In the genomic region with DNA sequence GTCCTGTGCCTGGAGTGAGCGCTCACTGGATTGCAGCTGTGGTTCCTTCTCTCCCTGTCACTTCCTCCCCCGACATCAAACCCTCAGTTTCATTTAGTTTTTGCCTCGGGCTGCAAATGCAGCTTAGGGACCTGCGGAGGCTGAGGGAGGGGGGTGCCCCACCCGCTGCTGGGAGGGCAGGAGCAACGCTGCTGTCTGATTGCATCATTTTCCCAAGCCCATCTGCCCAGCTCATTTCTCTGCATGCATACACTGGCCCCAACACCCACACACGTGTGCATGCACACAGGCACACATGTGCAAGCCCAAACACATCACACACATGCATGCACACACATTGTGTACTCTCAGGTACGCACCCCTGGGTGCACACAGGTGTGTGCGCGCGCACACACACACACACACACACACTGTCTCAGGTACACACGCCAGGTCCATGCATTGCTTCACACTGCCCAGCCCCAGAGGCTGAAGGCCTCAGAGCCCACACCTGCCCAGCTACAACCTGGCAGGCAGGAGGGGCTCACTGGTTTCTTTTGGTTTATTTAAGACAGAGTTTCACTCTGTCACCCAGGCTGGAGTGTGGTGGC, we compare ENCODE assay signal across 13 cellular contexts. TPM values are rescaled to one million over a fixed set of nuclear protein-coding genes. Genes with fewer than 3 reads are reported as not detected.
DNase-seq lines count a peak whose midpoint lies in the region; ATAC-seq and TF ChIP-seq lines count a peak whose summit lies in the region.
"Had no signal": no experiment of that assay in that cellular context is flagged by ENCODE, and none has a peak within 500 bp of the region (broad histone marks: within the 10 kb centered on the region; RNA-seq: fewer than 3 reads in every experiment).

No MANE protein-coding gene starts in this region.

- no peak overlapping the region for H2BK15ac ChIP-seq in mesenchymal stem cell (ENCODE audit: low read depth, poor library complexity, severe bottlenecking)

- no peak for ATAC-seq in WTC11
- no peak for ATAC-seq in activated CD4-positive, CD25-positive, alpha-beta regulatory T cell treated with anti-CD3 and anti-CD28 coated beads, Interleukin-2, amount 50 U/mL, for 24 hours
- ATAC-seq in HG02588 (IDR thresholded peaks at IDR 0.05; ENCODE audit: unreplicated experiment) = no peak
- no peak for ATAC-seq in HG03469 (IDR thresholded peaks at IDR 0.05; ENCODE audit: unreplicated experiment)

- H3K27ac ChIP-seq in MM.1S (ENCODE audit: low read length) = peak overlapping the region; percentile 64; the same call in 1 of the 2 replicates
- no peak overlapping the region for H3K27ac ChIP-seq in mesenchymal stem cell (ENCODE audit: low read length, poor library complexity, severe bottlenecking)
- H3K27ac ChIP-seq: brain microvascular endothelial cell, parathyroid adenoma, VCaP had no signal

- peak overlapping the region in 1 of 2 experiments; percentile 9 for H3K14ac ChIP-seq in mesenchymal stem cell (ENCODE audit: low read length in 2 of 2)

- peak overlapping the region in 1 of 2 experiments; percentile 46 for H3K4ac ChIP-seq in mesenchymal stem cell (ENCODE audit: low read depth in 1 of 2, low read length in 2 of 2)

- peaks cover 19% of the 10 kb centered on the region for H3K4me1 ChIP-seq in MM.1S (ENCODE audit: low read length)
- peaks cover 66% of the 10 kb centered on the region for H3K4me1 ChIP-seq in mesenchymal stem cell (ENCODE audit: control insufficient read depth, insufficient read depth, low read depth, low read length)

- H2BK120ac ChIP-seq in mesenchymal stem cell (ENCODE audit: low read depth, low read length) = no peak overlapping the region

- H3K18ac ChIP-seq in mesenchymal stem cell (ENCODE audit: low read depth in 1 of 2, low read length in 2 of 2) = peak overlapping the region in 1 of 2 experiments; percentile 14

- peaks cover 24% of the 10 kb centered on the region for H3K79me1 ChIP-seq in mesenchymal stem cell (replicated peaks; ENCODE audit: low read length, poor library complexity, severe bottlenecking)

- H3K4me1 Mint-ChIP-seq in WTC11 = peaks cover 54% of the 10 kb centered on the region

- H4K91ac ChIP-seq in mesenchymal stem cell (ENCODE audit: low read length) = peak overlapping the region; percentile 35

- H3K27me3 ChIP-seq in MM.1S (replicated peaks; ENCODE audit: insufficient read depth, low read length) = peaks cover 13% of the 10 kb centered on the region
- H3K27me3 ChIP-seq in mesenchymal stem cell (ENCODE audit: control insufficient read depth in 1 of 2, insufficient read depth in 1 of 2, low read length in 2 of 2) = no peaks in the 10 kb centered on the region
- H3K27me3 ChIP-seq: brain microvascular endothelial cell had no signal

- peak overlapping the region; percentile 46 for H4K8ac ChIP-seq in mesenchymal stem cell (ENCODE audit: low read length)

- no peak for TF ChIP-seq CTCF in MM.1S (IDR thresholded peaks at IDR 0.05; ENCODE audit: low read length)
- no peak for TF ChIP-seq CTCF in WTC11 (IDR thresholded peaks at IDR 0.05)

- H3K36me3 Mint-ChIP-seq in WTC11 = no peaks in the 10 kb centered on the region

- H2AK5ac ChIP-seq in mesenchymal stem cell (ENCODE audit: low read length, severe bottlenecking) = peak overlapping the region; percentile 83

- H3K79me2 ChIP-seq in MM.1S (ENCODE audit: low read length) = no peaks in the 10 kb centered on the region
- H3K79me2 ChIP-seq: parathyroid adenoma had no signal

- H3K9me2 ChIP-seq in MM.1S (replicated peaks; ENCODE audit: insufficient read depth, low read length) = no peaks in the 10 kb centered on the region

- H3K4me3 Mint-ChIP-seq in WTC11 = no peak overlapping the region

- CTCF ChIA-PET in WTC11 (lab: Charles Lee) = interaction anchor here (0.9 to 2.8 kb wide), 8 partner anchors 10 to 244 kb away, joined by 3 to 25 read pairs (median 6); no protein-coding TSS in a partner anchor

- H3K4me2 ChIP-seq in MM.1S (ENCODE audit: low read depth, low read length) (peak overlapping the region; percentile 40), mesenchymal stem cell (ENCODE audit: low read length, poor library complexity, severe bottlenecking) (no peak overlapping the region)

- 60% methylated on average over 12 of the region's 12 CpGs for WGBS in mesenchymal stem cell

- peaks cover 28% of the 10 kb centered on the region for H3K27me3 Mint-ChIP-seq in WTC11 (ENCODE audit: low read depth)

- H2BK5ac ChIP-seq in mesenchymal stem cell (ENCODE audit: low read depth, low read length, poor library complexity, severe bottlenecking) = no peak overlapping the region

- H2BK12ac ChIP-seq in mesenchymal stem cell (ENCODE audit: low read length in 2 of 2) = no peak overlapping the region

- no peaks in the 10 kb centered on the region for H3K9me3 ChIP-seq in MM.1S (replicated peaks; ENCODE audit: insufficient read depth, low read length)
- H3K9me3 ChIP-seq in mesenchymal stem cell (ENCODE audit: control insufficient read depth, low read length) = no peaks in the 10 kb centered on the region

- H3K4me3 ChIP-seq in MM.1S (ENCODE audit: low read length) = no peak overlapping the region
- H3K4me3 ChIP-seq in mesenchymal stem cell (ENCODE audit: insufficient read depth in 1 of 2, low read depth in 1 of 2, low read length in 2 of 2) = peak overlapping the region in 1 of 2 experiments; percentile 53

- H3F3A ChIP-seq in MM.1S (ENCODE audit: insufficient read depth, low read length) = no peaks in the 10 kb centered on the region

- DNase-seq in NCI-H1417 (lab: John Stamatoyannopoulos, UW) (peak in 2 of 3 experiments; percentile 55 to 77), NCI-H1417 treated with DMSO at 0.1 percent for 48 hours (lab: John Stamatoyannopoulos, UW) (no peak), MM.1S (no peak), WTC11 (ENCODE audit: low spot score) (peak; percentile 61), mesenchymal stem cell (peak; percentile 30)
- DNase-seq: 8988T, brain microvascular endothelial cell, KG1 had no signal

- H3K27ac Mint-ChIP-seq in WTC11 = no peak overlapping the region

- H2AFZ ChIP-seq in MM.1S (ENCODE audit: low read length) (peak overlapping the region; percentile 52), mesenchymal stem cell (ENCODE audit: low read depth, low read length) (no peak overlapping the region)
- H2AFZ ChIP-seq: parathyroid adenoma had no signal

- no peak overlapping the region for H3K23ac ChIP-seq in mesenchymal stem cell (ENCODE audit: low read length in 2 of 2)

- peak overlapping the region; percentile 24; the same call in 1 of the 2 replicates for H3K9ac ChIP-seq in MM.1S (ENCODE audit: low read length)
- H3K9ac ChIP-seq in mesenchymal stem cell (ENCODE audit: low read length) = peak overlapping the region; percentile 88
- H3K9ac ChIP-seq: parathyroid adenoma had no signal

- no peaks in the 10 kb centered on the region for H3K9me3 Mint-ChIP-seq in WTC11

- POLR2A ChIA-PET in WTC11 (lab: Charles Lee) = interaction anchor here (0.6 to 1.5 kb wide), 4 partner anchors 13 to 244 kb away, joined by 3 to 7 read pairs (median 4); no protein-coding TSS in a partner anchor

- H4K20me1 ChIP-seq in MM.1S (ENCODE audit: insufficient read depth, low read length) = no peaks in the 10 kb centered on the region

- H3K36me3 ChIP-seq in MM.1S (replicated peaks; ENCODE audit: insufficient read depth, low read length) (no peaks in the 10 kb centered on the region), mesenchymal stem cell (ENCODE audit: control insufficient read depth in 1 of 2, insufficient read depth in 2 of 2, low read depth in 1 of 2, low read length in 2 of 2) (peaks cover 0 to 29% of the 10 kb centered on the region in 2 experiments)
- H3K36me3 ChIP-seq: brain microvascular endothelial cell had no signal

TF ChIP-seq in WTC11, 78 proteins besides CTCF, POLR2A, EP300 and RAD21 (continues in another document):
- TF ChIP-seq SOX15 (CRISPR knock-in tag; IDR thresholded peaks at IDR 0.05) (no peak), MXD4 (CRISPR knock-in tag; IDR thresholded peaks at IDR 0.05; ENCODE audit: borderline replicate concordance) (no peak), GABPB1 (CRISPR knock-in tag; IDR thresholded peaks at IDR 0.05) (peak; percentile 99)
- TF ChIP-seq, protein P1, sequence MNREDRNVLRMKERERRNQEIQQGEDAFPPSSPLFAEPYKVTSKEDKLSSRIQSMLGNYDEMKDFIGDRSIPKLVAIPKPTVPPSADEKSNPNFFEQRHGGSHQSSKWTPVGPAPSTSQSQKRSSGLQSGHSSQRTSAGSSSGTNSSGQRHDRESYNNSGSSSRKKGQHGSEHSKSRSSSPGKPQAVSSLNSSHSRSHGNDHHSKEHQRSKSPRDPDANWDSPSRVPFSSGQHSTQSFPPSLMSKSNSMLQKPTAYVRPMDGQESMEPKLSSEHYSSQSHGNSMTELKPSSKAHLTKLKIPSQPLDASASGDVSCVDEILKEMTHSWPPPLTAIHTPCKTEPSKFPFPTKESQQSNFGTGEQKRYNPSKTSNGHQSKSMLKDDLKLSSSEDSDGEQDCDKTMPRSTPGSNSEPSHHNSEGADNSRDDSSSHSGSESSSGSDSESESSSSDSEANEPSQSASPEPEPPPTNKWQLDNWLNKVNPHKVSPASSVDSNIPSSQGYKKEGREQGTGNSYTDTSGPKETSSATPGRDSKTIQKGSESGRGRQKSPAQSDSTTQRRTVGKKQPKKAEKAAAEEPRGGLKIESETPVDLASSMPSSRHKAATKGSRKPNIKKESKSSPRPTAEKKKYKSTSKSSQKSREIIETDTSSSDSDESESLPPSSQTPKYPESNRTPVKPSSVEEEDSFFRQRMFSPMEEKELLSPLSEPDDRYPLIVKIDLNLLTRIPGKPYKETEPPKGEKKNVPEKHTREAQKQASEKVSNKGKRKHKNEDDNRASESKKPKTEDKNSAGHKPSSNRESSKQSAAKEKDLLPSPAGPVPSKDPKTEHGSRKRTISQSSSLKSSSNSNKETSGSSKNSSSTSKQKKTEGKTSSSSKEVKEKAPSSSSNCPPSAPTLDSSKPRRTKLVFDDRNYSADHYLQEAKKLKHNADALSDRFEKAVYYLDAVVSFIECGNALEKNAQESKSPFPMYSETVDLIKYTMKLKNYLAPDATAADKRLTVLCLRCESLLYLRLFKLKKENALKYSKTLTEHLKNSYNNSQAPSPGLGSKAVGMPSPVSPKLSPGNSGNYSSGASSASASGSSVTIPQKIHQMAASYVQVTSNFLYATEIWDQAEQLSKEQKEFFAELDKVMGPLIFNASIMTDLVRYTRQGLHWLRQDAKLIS (CRISPR knock-in tag; IDR thresholded peaks at IDR 0.05; ENCODE audit: borderline replicate concordance) = no peak
- TF ChIP-seq, protein P2, sequence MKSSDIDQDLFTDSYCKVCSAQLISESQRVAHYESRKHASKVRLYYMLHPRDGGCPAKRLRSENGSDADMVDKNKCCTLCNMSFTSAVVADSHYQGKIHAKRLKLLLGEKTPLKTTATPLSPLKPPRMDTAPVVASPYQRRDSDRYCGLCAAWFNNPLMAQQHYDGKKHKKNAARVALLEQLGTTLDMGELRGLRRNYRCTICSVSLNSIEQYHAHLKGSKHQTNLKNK (CRISPR knock-in tag; IDR thresholded peaks at IDR 0.05) = no peak
- TF ChIP-seq, protein P3, sequence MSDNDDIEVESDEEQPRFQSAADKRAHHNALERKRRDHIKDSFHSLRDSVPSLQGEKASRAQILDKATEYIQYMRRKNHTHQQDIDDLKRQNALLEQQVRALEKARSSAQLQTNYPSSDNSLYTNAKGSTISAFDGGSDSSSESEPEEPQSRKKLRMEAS (CRISPR knock-in tag; IDR thresholded peaks at IDR 0.05) = peak; percentile 35; the same call in 1 of the 2 replicates

RNA-seq across cellular contexts. Expression of a gene that starts 3.4 kb away (rescaled TPM):
- 71.0 to 95.7 TPM (median 74.2 TPM) in 3 replicates for total RNA-seq in WTC11 (2021)
- 27.8 TPM for polyA plus RNA-seq in mesenchymal stem cell (2013, experiment 1 of 2)
- 28.1 TPM for polyA plus RNA-seq in mesenchymal stem cell (2013, experiment 2 of 2)

Comparison
In these comparisons a context has a peak if more than half of its experiments do, and no peak if none do; other contexts are left out.
1. DNase-seq: peak in NCI-H1417 (2 of 3), WTC11 (single experiment) and mesenchymal stem cell (single experiment); none in NCI-H1417 treated with DMSO at 0.1 percent for 48 hours (single experiment) and MM.1S (single experiment).